In genomic region chr9:2255128-2255527, GRCh38 we compare ENCODE assay signal across 2 cellular contexts.
TF ChIP-seq lines count a peak whose summit lies in the region.

No MANE protein-coding gene starts in this region.

TF ChIP-seq in SK-N-SH, 30 proteins besides CTCF, POLR2A, EP300 and RAD21 (continued from another document):
- no peak for TF ChIP-seq RCOR1 (IDR thresholded peaks at IDR 0.05; ENCODE audit: low read length)
- TF ChIP-seq RFX5 (IDR thresholded peaks at IDR 0.05; ENCODE audit: low read length): no peak
- TF ChIP-seq FOXM1 (IDR thresholded peaks at IDR 0.05; ENCODE audit: low read depth): no peak
- no peak for TF ChIP-seq GABPA (IDR thresholded peaks at IDR 0.05; ENCODE audit: low read depth)
- TF ChIP-seq TCF12 (IDR thresholded peaks at IDR 0.05): no peak
- TF ChIP-seq MAX (IDR thresholded peaks at IDR 0.05; ENCODE audit: low read depth): no peak
- no peak for TF ChIP-seq SIN3A (IDR thresholded peaks at IDR 0.05; ENCODE audit: borderline replicate concordance, low read depth, low read length)
- no peak for TF ChIP-seq REST (IDR thresholded peaks at IDR 0.05; ENCODE audit: low read depth, low read length)
- TF ChIP-seq RXRA (IDR thresholded peaks at IDR 0.05; ENCODE audit: borderline replicate concordance, low read depth): no peak
- TF ChIP-seq FOSL2 (IDR thresholded peaks at IDR 0.05; ENCODE audit: borderline replicate concordance, low read depth): no peak
- no peak for TF ChIP-seq FOXJ3 (CRISPR knock-in tag; IDR thresholded peaks at IDR 0.05)
- TF ChIP-seq YY1 (IDR thresholded peaks at IDR 0.05; ENCODE audit: low read depth): no peak
- TF ChIP-seq NRF1 (IDR thresholded peaks at IDR 0.05; ENCODE audit: low read depth, low read length): no peak
- no peak for TF ChIP-seq USF2 (IDR thresholded peaks at IDR 0.05; ENCODE audit: borderline replicate concordance, low read depth, low read length)

TF ChIP-seq in SK-N-SH treated with all-trans-retinoic acid at 6 μM for 48 hours, 23 proteins besides CTCF, POLR2A, EP300 and RAD21 (continued from another document):
- TF ChIP-seq CREB5 (CRISPR knock-in tag; IDR thresholded peaks at IDR 0.05; ENCODE audit: low read depth) (no peak), TOX (CRISPR knock-in tag; IDR thresholded peaks at IDR 0.05; ENCODE audit: borderline replicate concordance) (no peak), ZFP3 (CRISPR knock-in tag; IDR thresholded peaks at IDR 0.05) (no peak), ZNF565 (CRISPR knock-in tag; conservative IDR thresholded peaks at IDR 0.05; ENCODE audit: low read depth) (no peak), POU6F1 (CRISPR knock-in tag; IDR thresholded peaks at IDR 0.05; ENCODE audit: borderline replicate concordance, low read depth) (no peak), ZC3H10 (CRISPR knock-in tag; IDR thresholded peaks at IDR 0.05) (no peak), ZNF70 (CRISPR knock-in tag; IDR thresholded peaks at IDR 0.05) (no peak), GLIS3 (CRISPR knock-in tag; IDR thresholded peaks at IDR 0.05) (no peak), TCF4 (CRISPR knock-in tag; IDR thresholded peaks at IDR 0.05; ENCODE audit: borderline replicate concordance) (no peak), ZNF8 (CRISPR knock-in tag; IDR thresholded peaks at IDR 0.05) (no peak), ESRRG (CRISPR knock-in tag; IDR thresholded peaks at IDR 0.05) (no peak)
